Comparison of ENCODE assay signal across 3 cellular contexts in genomic region chr10:35045275-35045674, GRCh38. TPM values are rescaled to one million over a fixed set of nuclear protein-coding genes. Genes with fewer than 3 reads are reported as not detected.
DNase-seq lines count a peak whose midpoint lies in the region; ATAC-seq, FAIRE-seq and TF ChIP-seq lines count a peak whose summit lies in the region.
"Not testable (repeated sequence)": the region's sequence is repeated elsewhere in the genome, so short reads cannot be mapped to it uniquely, and the experiment has no call there.

No MANE protein-coding gene starts in this region.

- H3K9me3 ChIP-seq in CD4-positive, CD25-positive, alpha-beta regulatory T cell (ENCODE audit: control insufficient read depth in 2 of 2, low read length in 2 of 2); K562 (replicated peaks; ENCODE audit: control insufficient read depth, insufficient read depth, low read depth, low read length): not testable (repeated sequence)

- not testable (repeated sequence) for H3K27ac ChIP-seq in CD4-positive, CD25-positive, alpha-beta regulatory T cell (ENCODE audit: insufficient read depth, low read length, poor library complexity, severe bottlenecking); K562 (ENCODE audit: extremely low read depth, low read depth, low read length)

- TF ChIP-seq EP300 in K562 (IDR thresholded peaks at IDR 0.05; ENCODE audit: low read length): not testable (repeated sequence)

- H3K27me3 ChIP-seq in CD4-positive, CD25-positive, alpha-beta regulatory T cell (ENCODE audit: control insufficient read depth, insufficient read depth, low read length); K562 (ENCODE audit: control insufficient read depth in 2 of 2, insufficient read depth in 2 of 2, low read length in 2 of 2): not testable (repeated sequence)

- H3K9me1 ChIP-seq in K562 (ENCODE audit: control insufficient read depth, insufficient read depth, low read length): not testable (repeated sequence)

- H4K20me1 ChIP-seq in K562 (replicated peaks; ENCODE audit: control insufficient read depth, insufficient read depth, low read length): not testable (repeated sequence)

- H3K4me1 Mint-ChIP-seq in CD4-positive, CD25-positive, alpha-beta regulatory T cell: peaks cover 8 to 22% (median 11%) of the 10 kb centered on the region in 4 donors
- peaks cover 19% of the 10 kb centered on the region for H3K4me1 Mint-ChIP-seq in WTC11

- not testable (repeated sequence) for H3K4me3 Mint-ChIP-seq in CD4-positive, CD25-positive, alpha-beta regulatory T cell; WTC11

- TF ChIP-seq CTCF in WTC11 (IDR thresholded peaks at IDR 0.05); K562 (IDR thresholded peaks at IDR 0.05 in 2 of 3, conservative IDR thresholded peaks at IDR 0.05 in 1 of 3; ENCODE audit: insufficient read depth in 2 of 3, low read depth in 1 of 3, low read length in 3 of 3): not testable (repeated sequence)

- not testable (repeated sequence) for DNase-seq in CD4-positive, CD25-positive, alpha-beta regulatory T cell; WTC11 (ENCODE audit: low spot score); K562 (ENCODE audit: extremely low read depth in 1 of 4, low spot score in 3 of 4)

- POLR2A ChIA-PET in WTC11 (lab: Charles Lee): not testable (repeated sequence)
- POLR2A ChIA-PET in K562 (lab: Yijun Ruan, JAX): interaction anchor here (0.6 kb wide), 1 partner anchor 46 kb away, joined by 4 read pairs; no protein-coding TSS in a partner anchor

- not testable (repeated sequence) for TF ChIP-seq RAD21 in K562 (CRISPR knock-in tag; conservative IDR thresholded peaks at IDR 0.05 in 1 of 2, IDR thresholded peaks at IDR 0.05 in 1 of 2)

- H3K79me2 ChIP-seq in K562 (ENCODE audit: control insufficient read depth, insufficient read depth, low read length): not testable (repeated sequence)

- in situ Hi-C loops in K562 (cut with MboI): not testable (repeated sequence)

- not testable (repeated sequence) for H3K4me1 ChIP-seq in CD4-positive, CD25-positive, alpha-beta regulatory T cell (ENCODE audit: control insufficient read depth, insufficient read depth, low read length, poor library complexity, severe bottlenecking)
- peaks cover 3 to 10% of the 10 kb centered on the region in 2 experiments; a peak in 3 of 5 replicates for H3K4me1 ChIP-seq in K562 (replicated peaks in 1 of 2; ENCODE audit: control insufficient read depth in 2 of 2, insufficient read depth in 2 of 2, low read length in 2 of 2)

- H3K4me2 ChIP-seq in K562 (ENCODE audit: insufficient read depth, low read length): not testable (repeated sequence)

- not testable (repeated sequence) for H3K27me3 Mint-ChIP-seq in CD4-positive, CD25-positive, alpha-beta regulatory T cell; WTC11 (ENCODE audit: low read depth)

- ATAC-seq in CD4-positive, CD25-positive, alpha-beta regulatory T cell (ENCODE audit: low read depth in 2 of 2); WTC11; K562: not testable (repeated sequence)

- intact Hi-C loops in K562 (cut with micrococcal nuclease): not testable (repeated sequence)

- BruUV-seq in K562 (replicated peaks; lab: Mats Ljungman, UMichigan): not testable (repeated sequence)

- peaks cover 67% of the 10 kb centered on the region for H3K36me3 ChIP-seq in CD4-positive, CD25-positive, alpha-beta regulatory T cell (ENCODE audit: control insufficient read depth, insufficient read depth, low read length)
- peaks cover 59% of the 10 kb centered on the region for H3K36me3 ChIP-seq in K562 (ENCODE audit: control insufficient read depth, insufficient read depth, low read length)

- WGBS in K562 (ENCODE audit: insufficient coverage, low coverage, missing lambda C conversion rate): 89% methylated on average over 6 of the region's 6 CpGs

- not testable (repeated sequence) for TF ChIP-seq POLR2A in K562 (conservative IDR thresholded peaks at IDR 0.05)

- CTCF ChIA-PET in WTC11 (lab: Charles Lee): interaction anchor here (0.9 to 1.3 kb wide), 2 partner anchors 19 to 76 kb away, joined by 3 to 6 read pairs; no protein-coding TSS in a partner anchor
- CTCF ChIA-PET in K562 (lab: Yijun Ruan, JAX; ENCODE audit: low intra/inter-chr PET ratio): not testable (repeated sequence)

- not testable (repeated sequence) for H2AFZ ChIP-seq in K562 (ENCODE audit: low read depth, low read length)

- peaks cover 66% of the 10 kb centered on the region for H3K36me3 Mint-ChIP-seq in CD4-positive, CD25-positive, alpha-beta regulatory T cell
- H3K36me3 Mint-ChIP-seq in WTC11: peaks cover 35% of the 10 kb centered on the region

- H3K9me3 Mint-ChIP-seq in CD4-positive, CD25-positive, alpha-beta regulatory T cell; WTC11: not testable (repeated sequence)

- not testable (repeated sequence) for H3K9ac ChIP-seq in K562 (ENCODE audit: insufficient read depth in 1 of 2, low read depth in 2 of 2, low read length in 2 of 2)

- H3K4me3 ChIP-seq in CD4-positive, CD25-positive, alpha-beta regulatory T cell (ENCODE audit: low read depth, low read length); K562: not testable (repeated sequence)

- FAIRE-seq in K562 (lab: Jason Lieb, UNC): not testable (repeated sequence)

- peak overlapping the region in 2 of 3 donors; percentile 47 to 58 for H3K27ac Mint-ChIP-seq in CD4-positive, CD25-positive, alpha-beta regulatory T cell
- not testable (repeated sequence) for H3K27ac Mint-ChIP-seq in WTC11

TF ChIP-seq in WTC11, 78 proteins besides CTCF, POLR2A, EP300 and RAD21:
- TF ChIP-seq ZNF121 (CRISPR knock-in tag; IDR thresholded peaks at IDR 0.05): peak; percentile 70; the same call in 1 of the 2 replicates

TF ChIP-seq in K562, 482 proteins besides CTCF, POLR2A, EP300 and RAD21:
- TF ChIP-seq ZNF121 (CRISPR knock-in tag; conservative IDR thresholded peaks at IDR 0.05): peak; percentile 59; the same call in 1 of the 2 replicates

RNA-seq across cellular contexts. Expression of gene CUL2, which starts 44.9 kb away (rescaled TPM):
- 39.5 TPM for total RNA-seq in CD4-positive, CD25-positive, alpha-beta regulatory T cell
- polyA plus RNA-seq in CD4-positive, CD25-positive, alpha-beta regulatory T cell: 10 to 100 TPM; 23.6 to 32.6 (median 25.9) TPM
- total RNA-seq in WTC11 (2021) (32.0 to 38.3 TPM (median 32.5 TPM) in 3 replicates), K562 (2014; rRNA removed) (17.3 and 20.3 TPM in 2 replicates), K562 (2014; rRNA removed; fragmentation: Illumina TruSeq; extraction: Trizol) (45.2 and 49.8 TPM in 2 replicates), K562 (2015; rRNA removed; fragmentation: Illumina TruSeq; extraction: Trizol) (39.6 and 41.2 TPM in 2 replicates), K562 (2021) (41.6 and 44.7 TPM in 2 replicates)
- 15.5 and 34.5 TPM in 2 replicates for total RNA-seq in K562 (2011; cell fraction: chromatin; rRNA removed; ENCODE audit: low replicate concordance)
- total RNA-seq in K562 (2011; cell fraction: nucleolus; rRNA removed): 7.5 and 7.8 TPM in 2 replicates
- 16.2 and 33.1 TPM in 2 replicates for total RNA-seq in K562 (2011; cell fraction: nucleoplasm; rRNA removed)
- polyA plus RNA-seq in K562 (2011; rRNA removed) (29.7 and 41.5 TPM in 2 replicates), K562 (2014; fragmentation: Illumina TruSeq; extraction: Trizol) (38.6 and 46.3 TPM in 2 replicates), K562 (2014; fragmentation: Nextera tagmentation; extraction: Ambion mirVana) (10 to 100 TPM; 18.1 to 21.1 TPM), K562 (2014; rRNA removed) (28.4 and 29.7 TPM in 2 replicates)
- polyA plus RNA-seq in K562 (2011; cell fraction: cytosol; rRNA removed): 7.1 and 12.1 TPM in 2 replicates
- polyA plus RNA-seq in K562 (2011; cell fraction: nucleus; rRNA removed): 7.6 and 10.3 TPM in 2 replicates
- polyA plus RNA-seq in K562 (2012): 25.1 and 27.1 TPM in 2 replicates
- 56.4 and 61.8 TPM in 2 replicates for polyA minus RNA-seq in K562 (2011; rRNA and poly(A)+ RNA removed)
- polyA minus RNA-seq in K562 (2011; cell fraction: cytosol; rRNA and poly(A)+ RNA removed): 18.2 and 24.1 TPM in 2 replicates
- polyA minus RNA-seq in K562 (2011; cell fraction: nucleus; rRNA and poly(A)+ RNA removed): 5.9 and 12.8 TPM in 2 replicates
